11 cellular contexts compared by ENCODE assay signal in genomic region chr22:37501176-37501609, GRCh38. TPM values are rescaled to one million over a fixed set of nuclear protein-coding genes. Genes with fewer than 3 reads are reported as not detected.
DNase-seq lines count a peak whose midpoint lies in the region; ATAC-seq and TF ChIP-seq lines count a peak whose summit lies in the region.
"Had no signal": no experiment of that assay in that cellular context is flagged by ENCODE, and none has a peak within 500 bp of the region (broad histone marks: within the 10 kb centered on the region; RNA-seq: fewer than 3 reads in every experiment).

No MANE protein-coding gene starts in this region.

- H3K4me3 ChIP-seq in breast epithelium: peak overlapping the region in 1 of 3 donors; percentile 33
- H3K4me3 ChIP-seq: thyroid gland had no signal

- no peaks in the 10 kb centered on the region for H3K9me3 ChIP-seq in breast epithelium
- H3K9me3 ChIP-seq: thyroid gland had no signal

- intact Hi-C loops in breast epithelium (cut with DNase I; ENCODE audit: low total_unique reads) (no loop called here), sciatic nerve (cut with DNase I) (no loop called here)

- peak overlapping the region; percentile 83 to 88 for H3K27ac ChIP-seq in breast epithelium

- no peaks in the 10 kb centered on the region for H3K36me3 ChIP-seq in breast epithelium
- H3K36me3 ChIP-seq: thyroid gland had no signal

- H3K4me1 ChIP-seq in breast epithelium: peaks cover 2 to 13% of the 10 kb centered on the region in 2 donors

- TF ChIP-seq CTCF in breast epithelium (IDR thresholded peaks at IDR 0.05): no peak

- TF ChIP-seq POLR2A in breast epithelium (IDR thresholded peaks at IDR 0.05): no peak

- peak; percentile 30 for DNase-seq in HT1080 (ENCODE audit: low read depth)
- no peak for DNase-seq in breast epithelium (ENCODE audit: low spot score in 2 of 2)
- peak; percentile 55 for DNase-seq in left kidney (ENCODE audit: low read depth, low spot score)
- DNase-seq in sciatic nerve (ENCODE audit: low spot score): no peak
- no peak for DNase-seq in NCI-H2029 (lab: John Stamatoyannopoulos, UW)
- DNase-seq in effector CD8-positive, alpha-beta T cell (lab: John Stamatoyannopoulos, UW): no peak
- no peak for DNase-seq in ureter (ENCODE audit: low spot score)

- H3K27me3 ChIP-seq in breast epithelium: no peaks in the 10 kb centered on the region
- H3K27me3 ChIP-seq: thyroid gland had no signal

- ATAC-seq in sciatic nerve (peak; percentile 15), HG03039 (IDR thresholded peaks at IDR 0.05; ENCODE audit: unreplicated experiment) (no peak)

RNA-seq across cellular contexts. Expression of gene MFNG, which starts 15.0 kb away (rescaled TPM):
- not detected in 2 replicates for total RNA-seq in HT1080 (2014; rRNA removed; shearing (Covaris generic))
- 0.05 and 0.08 TPM in 2 replicates for polyA plus RNA-seq in HT1080 (2015; cell fraction: cytosol; rRNA removed)
- polyA plus RNA-seq in HT1080 (2015; cell fraction: nucleus; rRNA removed): 0.49 and 0.85 TPM in 2 replicates
- total RNA-seq in breast epithelium: 10 to 100 TPM in 2 of 3 donors, 1 to 10 TPM in 1; 9.4 to 20.6 (median 17.8) TPM
- total RNA-seq in sciatic nerve: 22.3 TPM
- total RNA-seq in ureter: 20.3 TPM
- total RNA-seq: NCI-H460 had no signal

RNA-seq across cellular contexts. Expression of gene CARD10, which starts 18.0 kb away (rescaled TPM):
- 22.4 and 25.4 TPM in 2 replicates for total RNA-seq in HT1080 (2014; rRNA removed; shearing (Covaris generic))
- polyA plus RNA-seq in HT1080 (2015; cell fraction: cytosol; rRNA removed): 19.4 and 20.2 TPM in 2 replicates
- 32.7 and 33.8 TPM in 2 replicates for polyA plus RNA-seq in HT1080 (2015; cell fraction: nucleus; rRNA removed)
- total RNA-seq in breast epithelium (10 to 100 TPM in 2 of 3 donors, 1 to 10 TPM in 1; 2.9 to 12.1 (median 10.2) TPM), sciatic nerve (31.6 TPM), ureter (14.9 TPM)
- total RNA-seq: T-helper 1 cell treated with Interleukin-12 subunit alpha and Interleukin-12 subunit beta and Interleukin-4 antibody, amounts not matched to agents 30 ng/mL and 1 ng/mL, for 36 hours had no signal

RNA-seq across cellular contexts. Expression of gene CDC42EP1, which starts 59.1 kb away (rescaled TPM):
- 67.3 and 95.3 TPM in 2 replicates for total RNA-seq in HT1080 (2014; rRNA removed; shearing (Covaris generic))
- polyA plus RNA-seq in HT1080 (2015; cell fraction: cytosol; rRNA removed): 104 and 115 TPM in 2 replicates
- polyA plus RNA-seq in HT1080 (2015; cell fraction: nucleus; rRNA removed): 38.1 and 39.0 TPM in 2 replicates
- total RNA-seq in breast epithelium (10 to 100 TPM; 13.8 to 43.0 (median 29.8) TPM), sciatic nerve (83.1 TPM), ureter (33.4 TPM)

Comparison
In these comparisons a context has a peak if more than half of its experiments do, and no peak if none do; other contexts are left out.
1. DNase-seq: peak in HT1080 (single experiment) and left kidney (single experiment); none in breast epithelium (0 of 2), sciatic nerve (single experiment), NCI-H2029 (single experiment), effector CD8-positive, alpha-beta T cell (single experiment) and ureter (single experiment).
2. RNA of gene MFNG, which starts 15.0 kb away (total RNA-seq): 22.3 TPM in sciatic nerve (single experiment), 20.3 TPM in ureter (single experiment) and 9.4 to 20.6 TPM in breast epithelium; not detected in HT1080; every median in the first group is over 10 times any median in the second.